ENCODE assay signal across 8 cellular contexts in the genomic region with DNA sequence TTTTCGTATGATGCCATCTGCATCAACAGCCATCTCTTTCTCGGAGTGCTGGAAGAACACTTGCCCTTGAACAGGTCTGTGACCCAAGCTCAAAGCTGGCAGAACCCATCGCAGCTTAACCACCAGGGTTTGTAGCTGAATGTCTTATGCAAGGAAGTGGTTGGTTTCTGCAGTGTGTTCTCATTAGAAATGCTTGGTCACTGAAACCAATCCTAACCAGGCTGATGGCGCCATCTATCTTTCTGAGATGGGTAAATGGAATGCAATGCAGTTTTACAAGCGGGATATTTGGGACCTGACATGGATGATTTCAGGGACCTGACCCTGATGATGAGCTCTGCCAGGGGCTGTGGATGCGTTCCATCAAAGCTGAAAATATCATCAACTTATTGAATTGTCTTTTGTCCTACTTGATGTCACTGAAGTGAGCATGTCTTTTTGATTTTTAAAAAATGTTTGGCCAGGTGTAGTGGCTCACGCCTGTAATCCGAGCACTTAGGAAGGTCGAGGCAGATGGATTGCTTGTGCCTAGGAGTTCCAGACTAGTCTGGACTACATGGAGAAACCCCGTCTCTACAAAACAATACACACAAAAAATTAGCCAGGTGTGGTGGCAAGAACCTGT. TPM values are rescaled to one million over a fixed set of nuclear protein-coding genes. Genes with fewer than 3 reads are reported as not detected.
DNase-seq lines count a peak whose midpoint lies in the region; ATAC-seq and TF ChIP-seq lines count a peak whose summit lies in the region.

No MANE protein-coding gene starts in this region.

- no peaks in the 10 kb centered on the region for H3K9me3 ChIP-seq in OCI-LY3 (ENCODE audit: insufficient read depth, low read length)
- H3K9me3 ChIP-seq in mesenchymal stem cell (ENCODE audit: control insufficient read depth, low read length) = no peaks in the 10 kb centered on the region

- no peak overlapping the region for H2BK12ac ChIP-seq in mesenchymal stem cell (ENCODE audit: low read length in 2 of 2)

- no peak overlapping the region for H4K91ac ChIP-seq in mesenchymal stem cell (ENCODE audit: low read length)

- H3K4me1 ChIP-seq in OCI-LY3 (ENCODE audit: low read length) = peaks cover 35% of the 10 kb centered on the region
- no peaks in the 10 kb centered on the region for H3K4me1 ChIP-seq in mesenchymal stem cell (ENCODE audit: control insufficient read depth, insufficient read depth, low read depth, low read length)

- no peaks in the 10 kb centered on the region for H3K79me1 ChIP-seq in mesenchymal stem cell (replicated peaks; ENCODE audit: low read length, poor library complexity, severe bottlenecking)

- WGBS in mesenchymal stem cell = 46% methylated on average over 6 of the region's 10 CpGs

- H4K8ac ChIP-seq in mesenchymal stem cell (ENCODE audit: low read length) = no peak overlapping the region

- H3K4me2 ChIP-seq in OCI-LY3 (ENCODE audit: low read length) = peak overlapping the region; percentile 85
- no peak overlapping the region for H3K4me2 ChIP-seq in mesenchymal stem cell (ENCODE audit: low read length, poor library complexity, severe bottlenecking)

- H3K36me3 ChIP-seq in OCI-LY3 (replicated peaks; ENCODE audit: low read depth, low read length) = no peaks in the 10 kb centered on the region
- H3K36me3 ChIP-seq in mesenchymal stem cell (ENCODE audit: control insufficient read depth in 1 of 2, insufficient read depth in 2 of 2, low read depth in 1 of 2, low read length in 2 of 2) = no peaks in the 10 kb centered on the region

- H2BK15ac ChIP-seq in mesenchymal stem cell (ENCODE audit: low read depth, poor library complexity, severe bottlenecking) = no peak overlapping the region

- no peak overlapping the region for H3K18ac ChIP-seq in mesenchymal stem cell (ENCODE audit: low read depth in 1 of 2, low read length in 2 of 2)

- H2BK120ac ChIP-seq in mesenchymal stem cell (ENCODE audit: low read depth, low read length) = no peak overlapping the region

- no peaks in the 10 kb centered on the region for H4K20me1 ChIP-seq in OCI-LY3 (ENCODE audit: insufficient read depth, low read length)

- H3K27ac ChIP-seq in OCI-LY3 (ENCODE audit: low read length) (no peak overlapping the region), mesenchymal stem cell (ENCODE audit: low read length, poor library complexity, severe bottlenecking) (no peak overlapping the region)

- H3K14ac ChIP-seq in mesenchymal stem cell (ENCODE audit: low read length in 2 of 2) = no peak overlapping the region

- H3K9ac ChIP-seq in OCI-LY3 (ENCODE audit: low read length) (peak overlapping the region; percentile 17; the same call in 1 of the 2 replicates), mesenchymal stem cell (ENCODE audit: low read length) (no peak overlapping the region)

- TF ChIP-seq CTCF in GM12875 (IDR thresholded peaks at IDR 0.05; ENCODE audit: borderline replicate concordance, insufficient read depth, low read depth, low read length) = peak; percentile 65; the same call in 1 of the 2 replicates
- peak; percentile 77 for TF ChIP-seq CTCF in OCI-LY3 (IDR thresholded peaks at IDR 0.05; ENCODE audit: low read depth, low read length)

- H3K4ac ChIP-seq in mesenchymal stem cell (ENCODE audit: low read depth in 1 of 2, low read length in 2 of 2) = no peak overlapping the region

- H3K4me3 ChIP-seq in GM12875 (ENCODE audit: low read depth, low read length) (no peak overlapping the region), OCI-LY3 (ENCODE audit: low read length) (peak overlapping the region; percentile 65), mesenchymal stem cell (ENCODE audit: insufficient read depth in 1 of 2, low read depth in 1 of 2, low read length in 2 of 2) (no peak overlapping the region)

- H3K27me3 ChIP-seq in OCI-LY3 (ENCODE audit: low read depth, low read length) (no peaks in the 10 kb centered on the region), mesenchymal stem cell (ENCODE audit: control insufficient read depth in 1 of 2, insufficient read depth in 1 of 2, low read length in 2 of 2) (peaks cover 0 to 5% of the 10 kb centered on the region in 2 experiments)

- H3K23ac ChIP-seq in mesenchymal stem cell (ENCODE audit: low read length in 2 of 2) = no peak overlapping the region

- peak; percentile 67 for DNase-seq in AG20443 (ENCODE audit: low spot score)
- peak; percentile 74 for DNase-seq in dermis blood vessel endothelial cell
- DNase-seq in mesenchymal stem cell = peak; percentile 16
- DNase-seq in SK-N-DZ (ENCODE audit: low spot score) = no peak
- DNase-seq in stimulated activated CD4-positive, alpha-beta T cell treated with anti-CD3 and anti-CD28 coated beads, Interleukin-12 subunit alpha, Interleukin-12 subunit beta, amount 100 ng/mL, for 4 hours = no peak

- H2AFZ ChIP-seq in OCI-LY3 (ENCODE audit: low read depth, low read length) (peak overlapping the region; percentile 90), mesenchymal stem cell (ENCODE audit: low read depth, low read length) (no peak overlapping the region)

- H2BK5ac ChIP-seq in mesenchymal stem cell (ENCODE audit: low read depth, low read length, poor library complexity, severe bottlenecking) = no peak overlapping the region

- H3K79me2 ChIP-seq in OCI-LY3 (ENCODE audit: low read length) = no peaks in the 10 kb centered on the region

- H2AK5ac ChIP-seq in mesenchymal stem cell (ENCODE audit: low read length, severe bottlenecking) = no peak overlapping the region

- peak; percentile 63 for ATAC-seq in HG03159 (IDR thresholded peaks at IDR 0.05; ENCODE audit: unreplicated experiment)

RNA-seq across cellular contexts. Expression of a gene that starts 28.7 kb away (rescaled TPM):
- total RNA-seq in dermis blood vessel endothelial cell = not detected in 2 replicates
- not detected for polyA plus RNA-seq in mesenchymal stem cell (2013, experiment 1 of 2)
- not detected for polyA plus RNA-seq in mesenchymal stem cell (2013, experiment 2 of 2)
- polyA plus RNA-seq in SK-N-DZ (2014; cell fraction: cytosol; rRNA removed) = not detected in 2 replicates
- polyA plus RNA-seq in SK-N-DZ (2014; cell fraction: nucleus; rRNA removed) = not detected in 2 replicates

RNA-seq across cellular contexts. Expression of a gene that starts 45.0 kb away (rescaled TPM):
- total RNA-seq in dermis blood vessel endothelial cell = not detected in 2 replicates
- not detected for polyA plus RNA-seq in mesenchymal stem cell (2013, experiment 1 of 2)
- polyA plus RNA-seq in mesenchymal stem cell (2013, experiment 2 of 2) = not detected
- polyA plus RNA-seq in SK-N-DZ (2014; cell fraction: cytosol; rRNA removed) = not detected in 2 replicates
- not detected in 2 replicates for polyA plus RNA-seq in SK-N-DZ (2014; cell fraction: nucleus; rRNA removed)

Comparison
In these comparisons a context has a peak if more than half of its experiments do, and no peak if none do; other contexts are left out.
1. DNase-seq: peak in AG20443 (single experiment), dermis blood vessel endothelial cell (single experiment) and mesenchymal stem cell (single experiment); none in SK-N-DZ (single experiment) and stimulated activated CD4-positive, alpha-beta T cell treated with anti-CD3 and anti-CD28 coated beads, Interleukin-12 subunit alpha, Interleukin-12 subunit beta, amount 100 ng/mL, for 4 hours (single experiment).